1 cellular context compared by ENCODE assay signal in genomic region chr1:42462828-42463763, GRCh38.
TF ChIP-seq lines count a peak whose summit lies in the region.

CCDC30 (plus strand) TSS chr1:42463286; CDS start chr1:42480552, 17,266 bp downstream.

TF ChIP-seq in WTC11, 78 proteins besides CTCF, POLR2A, EP300 and RAD21 (continued from another document):
- TF ChIP-seq NFYB (CRISPR knock-in tag; conservative IDR thresholded peaks at IDR 0.05; ENCODE audit: low read depth) (peak; percentile 73), E2F4 (CRISPR knock-in tag; IDR thresholded peaks at IDR 0.05; ENCODE audit: borderline replicate concordance, low read depth) (no peak), FOXP1 (CRISPR knock-in tag; IDR thresholded peaks at IDR 0.05; ENCODE audit: borderline replicate concordance) (0 out of 2 replicates have a peak, but pooled peaks have one; percentile 38), ZNF219 (CRISPR knock-in tag; IDR thresholded peaks at IDR 0.05; ENCODE audit: borderline replicate concordance) (no peak), RELA (CRISPR knock-in tag; IDR thresholded peaks at IDR 0.05; ENCODE audit: borderline replicate concordance) (no peak), SMAD3 (CRISPR knock-in tag; IDR thresholded peaks at IDR 0.05; ENCODE audit: borderline replicate concordance) (no peak), MAX (CRISPR knock-in tag; IDR thresholded peaks at IDR 0.05) (no peak), E2F5 (CRISPR knock-in tag; IDR thresholded peaks at IDR 0.05) (0 out of 2 replicates have a peak, but pooled peaks have one; percentile 38), USF1 (CRISPR knock-in tag; IDR thresholded peaks at IDR 0.05) (0 out of 2 replicates have a peak, but pooled peaks have one; percentile 30), TEAD1 (CRISPR knock-in tag; IDR thresholded peaks at IDR 0.05) (peak; percentile 43; the same call in 1 of the 2 replicates)
